Comparison of ENCODE assay signal across 13 cellular contexts in genomic region chr1:98429851-98430496, GRCh38.
DNase-seq lines count a peak whose midpoint lies in the region; ATAC-seq and TF ChIP-seq lines count a peak whose summit lies in the region.
"Had no signal": no experiment of that assay in that cellular context is flagged by ENCODE, and none has a peak within 500 bp of the region (broad histone marks: within the 10 kb centered on the region; RNA-seq: fewer than 3 reads in every experiment).

No MANE protein-coding gene starts in this region.

- TF ChIP-seq CTCF in PC-9 (conservative IDR thresholded peaks at IDR 0.05) = no peak
- no peak for TF ChIP-seq CTCF in neural progenitor cell (IDR thresholded peaks at IDR 0.05)

- H3K4me3 Mint-ChIP-seq in neural progenitor cell = no peak overlapping the region
- no peak overlapping the region for H3K4me3 Mint-ChIP-seq in activated CD4-positive, alpha-beta memory T cell treated with anti-CD3 and anti-CD28 coated beads for 36 hours
- no peak overlapping the region for H3K4me3 Mint-ChIP-seq in activated T-cell treated with anti-CD3 and anti-CD28 coated beads, Interleukin-2, amount 50 U/mL, for 4 hours
- H3K4me3 Mint-ChIP-seq: activated CD4-positive, alpha-beta T cell treated with anti-CD3 and anti-CD28 coated beads, Interleukin-2, amount 10 ng/mL, durations not matched to agents 24 days and 14 days; activated naive CD4-positive, alpha-beta T cell treated with anti-CD3 and anti-CD28 coated beads, Interleukin-2, amount 10 ng/mL, durations not matched to agents 7 days and 5 days; central memory CD8-positive, alpha-beta T cell; neural crest cell had no signal

- H2AFZ ChIP-seq in PC-9 (peak overlapping the region; percentile 53), neural progenitor cell (replicated peaks) (peak overlapping the region; percentile 88)

- H3K27ac ChIP-seq in PC-9 (no peak overlapping the region), neural progenitor cell (no peak overlapping the region)

- no peak overlapping the region for H3K9ac ChIP-seq in neural progenitor cell

- BruUV-seq in PC-9 (replicated peaks; lab: Mats Ljungman, UMichigan) = no TSS peak

- CTCF ChIA-PET in PC-9 (lab: Charles Lee) = no interaction called here
- CTCF ChIA-PET in activated CD4-positive, alpha-beta memory T cell treated with anti-CD3 and anti-CD28 coated beads for 36 hours (lab: Charles Lee) = no interaction called here

- H3K4me3 ChIP-seq in PC-9 (no peak overlapping the region), neural progenitor cell (no peak overlapping the region)

- no peak for ATAC-seq in GM18867 (IDR thresholded peaks at IDR 0.05; ENCODE audit: unreplicated experiment)
- ATAC-seq in activated T-cell treated with anti-CD3 and anti-CD28 coated beads, Interleukin-2, amount 50 U/mL, for 4 hours = no peak
- no peak for ATAC-seq in GM21390 (IDR thresholded peaks at IDR 0.05; ENCODE audit: unreplicated experiment)

- no peaks in the 10 kb centered on the region for H3F3A ChIP-seq in PC-9 (ENCODE audit: insufficient read depth, low read depth)
- no peaks in the 10 kb centered on the region for H3F3A ChIP-seq in neural progenitor cell (ENCODE audit: low read depth)

- peak; percentile 84 for DNase-seq in DMS79 (lab: John Stamatoyannopoulos, UW)
- peak; percentile 28 for DNase-seq in NCI-H1694 treated with DMSO at 0.1 percent for 48 hours (lab: John Stamatoyannopoulos, UW)
- no peak for DNase-seq in PC-9
- DNase-seq in neural progenitor cell (ENCODE audit: low spot score) = peak; percentile 25
- DNase-seq in activated CD4-positive, alpha-beta memory T cell treated with anti-CD3 and anti-CD28 coated beads for 36 hours = no peak
- no peak for DNase-seq in activated T-cell treated with anti-CD3 and anti-CD28 coated beads, Interleukin-2, amount 50 U/mL, for 4 hours
- DNase-seq: activated CD4-positive, alpha-beta T cell treated with anti-CD3 and anti-CD28 coated beads, Interleukin-2, amount 10 ng/mL, durations not matched to agents 24 days and 14 days; activated naive CD4-positive, alpha-beta T cell treated with anti-CD3 and anti-CD28 coated beads, Interleukin-2, amount 10 ng/mL, durations not matched to agents 7 days and 5 days; stimulated activated CD4-positive, alpha-beta T cell treated with anti-CD3 and anti-CD28 coated beads, Interleukin-15, amount 100 ng/mL, for 24 hours had no signal

- POLR2A ChIA-PET in PC-9 (lab: Charles Lee; ENCODE audit: unreplicated experiment) = interaction anchor here (0.6 kb wide), 1 partner anchor 70 kb away, joined by 6 read pairs; no protein-coding TSS in a partner anchor
- POLR2A ChIA-PET in activated CD4-positive, alpha-beta memory T cell treated with anti-CD3 and anti-CD28 coated beads for 36 hours (lab: Charles Lee) = no interaction called here

- no peaks in the 10 kb centered on the region for H3K9me3 Mint-ChIP-seq in neural progenitor cell
- no peaks in the 10 kb centered on the region for H3K9me3 Mint-ChIP-seq in activated CD4-positive, alpha-beta memory T cell treated with anti-CD3 and anti-CD28 coated beads for 36 hours
- H3K9me3 Mint-ChIP-seq in activated T-cell treated with anti-CD3 and anti-CD28 coated beads, Interleukin-2, amount 50 U/mL, for 4 hours = no peaks in the 10 kb centered on the region
- H3K9me3 Mint-ChIP-seq: activated naive CD4-positive, alpha-beta T cell treated with anti-CD3 and anti-CD28 coated beads, Interleukin-2, amount 10 ng/mL, durations not matched to agents 7 days and 5 days; central memory CD8-positive, alpha-beta T cell had no signal

- H3K27me3 Mint-ChIP-seq in neural progenitor cell (ENCODE audit: insufficient read depth, low read depth) = no peaks in the 10 kb centered on the region
- H3K27me3 Mint-ChIP-seq in activated CD4-positive, alpha-beta memory T cell treated with anti-CD3 and anti-CD28 coated beads for 36 hours = peaks cover 1% of the 10 kb centered on the region
- H3K27me3 Mint-ChIP-seq in activated T-cell treated with anti-CD3 and anti-CD28 coated beads, Interleukin-2, amount 50 U/mL, for 4 hours (ENCODE audit: low read depth) = no peaks in the 10 kb centered on the region
- H3K27me3 Mint-ChIP-seq: activated CD4-positive, alpha-beta T cell treated with anti-CD3 and anti-CD28 coated beads, Interleukin-2, amount 10 ng/mL, durations not matched to agents 24 days and 14 days; activated naive CD4-positive, alpha-beta T cell treated with anti-CD3 and anti-CD28 coated beads, Interleukin-2, amount 10 ng/mL, durations not matched to agents 7 days and 5 days; central memory CD8-positive, alpha-beta T cell had no signal

- H3K79me2 ChIP-seq in PC-9 (ENCODE audit: low read depth) = no peaks in the 10 kb centered on the region
- no peaks in the 10 kb centered on the region for H3K79me2 ChIP-seq in neural progenitor cell (ENCODE audit: low read depth)

- H3K36me3 Mint-ChIP-seq in neural progenitor cell = no peaks in the 10 kb centered on the region
- no peaks in the 10 kb centered on the region for H3K36me3 Mint-ChIP-seq in activated CD4-positive, alpha-beta memory T cell treated with anti-CD3 and anti-CD28 coated beads for 36 hours
- H3K36me3 Mint-ChIP-seq in activated T-cell treated with anti-CD3 and anti-CD28 coated beads, Interleukin-2, amount 50 U/mL, for 4 hours (ENCODE audit: insufficient read depth) = no peaks in the 10 kb centered on the region
- H3K36me3 Mint-ChIP-seq: activated naive CD4-positive, alpha-beta T cell treated with anti-CD3 and anti-CD28 coated beads, Interleukin-2, amount 10 ng/mL, durations not matched to agents 7 days and 5 days had no signal

- H3K4me2 ChIP-seq in PC-9 (no peak overlapping the region), neural progenitor cell (peak overlapping the region; percentile 24)

- no peaks in the 10 kb centered on the region for H4K20me1 ChIP-seq in PC-9 (ENCODE audit: insufficient read depth)
- no peaks in the 10 kb centered on the region for H4K20me1 ChIP-seq in neural progenitor cell (ENCODE audit: low read depth)

- H3K36me3 ChIP-seq in PC-9 (ENCODE audit: low read depth) = no peaks in the 10 kb centered on the region
- no peaks in the 10 kb centered on the region for H3K36me3 ChIP-seq in neural progenitor cell

- H3K27me3 ChIP-seq in PC-9 (ENCODE audit: insufficient read depth, low read depth) = no peaks in the 10 kb centered on the region
- no peaks in the 10 kb centered on the region for H3K27me3 ChIP-seq in neural progenitor cell

- peaks cover 5% of the 10 kb centered on the region for H3K4me1 Mint-ChIP-seq in neural progenitor cell
- no peaks in the 10 kb centered on the region for H3K4me1 Mint-ChIP-seq in activated CD4-positive, alpha-beta memory T cell treated with anti-CD3 and anti-CD28 coated beads for 36 hours (ENCODE audit: low read depth)
- H3K4me1 Mint-ChIP-seq in activated T-cell treated with anti-CD3 and anti-CD28 coated beads, Interleukin-2, amount 50 U/mL, for 4 hours (ENCODE audit: low read depth) = no peaks in the 10 kb centered on the region
- H3K4me1 Mint-ChIP-seq: activated CD4-positive, alpha-beta T cell treated with anti-CD3 and anti-CD28 coated beads, Interleukin-2, amount 10 ng/mL, durations not matched to agents 24 days and 14 days; activated naive CD4-positive, alpha-beta T cell treated with anti-CD3 and anti-CD28 coated beads, Interleukin-2, amount 10 ng/mL, durations not matched to agents 7 days and 5 days had no signal

- no peaks in the 10 kb centered on the region; the same call in none of the 2 replicates for H3K9me2 ChIP-seq in PC-9 (ENCODE audit: insufficient read depth)

- H3K4me1 ChIP-seq in PC-9 (replicated peaks; ENCODE audit: insufficient read depth) = no peaks in the 10 kb centered on the region
- H3K4me1 ChIP-seq in neural progenitor cell = peaks cover 9% of the 10 kb centered on the region

- H3K27ac Mint-ChIP-seq in neural progenitor cell = no peak overlapping the region
- no peak overlapping the region for H3K27ac Mint-ChIP-seq in activated CD4-positive, alpha-beta memory T cell treated with anti-CD3 and anti-CD28 coated beads for 36 hours
- H3K27ac Mint-ChIP-seq: activated CD4-positive, alpha-beta T cell treated with anti-CD3 and anti-CD28 coated beads, Interleukin-2, amount 10 ng/mL, durations not matched to agents 24 days and 14 days; activated naive CD4-positive, alpha-beta T cell treated with anti-CD3 and anti-CD28 coated beads, Interleukin-2, amount 10 ng/mL, durations not matched to agents 7 days and 5 days had no signal

- intact Hi-C loops in PC-9 (cut with micrococcal nuclease; ENCODE audit: unreplicated experiment) = no loop called here
- intact Hi-C loops in activated CD4-positive, alpha-beta memory T cell treated with anti-CD3 and anti-CD28 coated beads for 36 hours (cut with micrococcal nuclease) = no loop called here

- H3K9me3 ChIP-seq in PC-9 (ENCODE audit: insufficient read depth, low read depth) (no peaks in the 10 kb centered on the region), neural progenitor cell (ENCODE audit: low read depth) (no peaks in the 10 kb centered on the region)

Comparison
In these comparisons a context has a peak if more than half of its experiments do, and no peak if none do; other contexts are left out.
1. DNase-seq: peak in DMS79 (single experiment), NCI-H1694 treated with DMSO at 0.1 percent for 48 hours (single experiment) and neural progenitor cell (single experiment); none in PC-9 (0 of 2), activated CD4-positive, alpha-beta memory T cell treated with anti-CD3 and anti-CD28 coated beads for 36 hours (single experiment) and activated T-cell treated with anti-CD3 and anti-CD28 coated beads, Interleukin-2, amount 50 U/mL, for 4 hours (single experiment).